In the genomic region with DNA sequence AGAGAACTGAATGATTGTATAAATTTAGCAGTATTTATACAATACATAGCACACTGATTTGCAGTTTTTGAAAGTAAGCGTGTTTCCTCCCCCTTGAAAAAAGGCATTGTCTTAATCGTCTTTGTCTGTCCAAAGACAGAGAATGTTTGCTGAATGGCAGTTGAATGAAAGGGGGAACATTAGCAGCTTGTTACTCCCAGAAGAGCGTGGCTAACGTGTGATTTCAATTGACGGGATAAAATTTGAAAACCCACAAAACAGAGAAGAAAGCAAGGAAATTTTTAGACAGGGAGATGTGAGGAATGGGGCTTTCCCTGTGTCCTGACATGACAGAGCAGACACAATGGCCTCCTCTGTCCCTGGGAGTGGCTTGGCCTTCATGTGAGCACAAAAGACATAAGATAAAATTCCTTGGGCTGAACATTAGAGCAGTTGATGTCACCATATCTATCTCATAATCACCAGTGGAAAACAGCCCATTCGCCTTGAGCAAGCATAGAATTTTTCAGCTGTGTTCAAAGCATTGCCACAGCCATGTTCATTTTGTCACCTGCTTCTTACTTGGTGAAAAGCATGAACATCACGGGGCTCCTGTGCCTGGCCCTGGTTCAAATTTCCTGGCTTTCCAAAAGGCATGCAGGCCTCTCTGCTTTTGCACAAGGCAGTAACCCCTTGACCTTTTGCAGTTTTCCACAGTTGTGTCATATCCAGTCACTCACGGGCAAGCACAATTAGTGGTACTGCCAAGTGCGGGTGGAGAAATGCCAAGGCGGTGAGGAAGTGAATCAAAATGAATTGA, we compare ENCODE assay signal across 1 cellular context.
TF ChIP-seq lines count a peak whose summit lies in the region.

No MANE protein-coding gene starts in this region.

TF ChIP-seq in HCT116, 20 proteins besides CTCF, POLR2A, EP300 and RAD21 (continued from another document):
- TF ChIP-seq, protein P1, sequence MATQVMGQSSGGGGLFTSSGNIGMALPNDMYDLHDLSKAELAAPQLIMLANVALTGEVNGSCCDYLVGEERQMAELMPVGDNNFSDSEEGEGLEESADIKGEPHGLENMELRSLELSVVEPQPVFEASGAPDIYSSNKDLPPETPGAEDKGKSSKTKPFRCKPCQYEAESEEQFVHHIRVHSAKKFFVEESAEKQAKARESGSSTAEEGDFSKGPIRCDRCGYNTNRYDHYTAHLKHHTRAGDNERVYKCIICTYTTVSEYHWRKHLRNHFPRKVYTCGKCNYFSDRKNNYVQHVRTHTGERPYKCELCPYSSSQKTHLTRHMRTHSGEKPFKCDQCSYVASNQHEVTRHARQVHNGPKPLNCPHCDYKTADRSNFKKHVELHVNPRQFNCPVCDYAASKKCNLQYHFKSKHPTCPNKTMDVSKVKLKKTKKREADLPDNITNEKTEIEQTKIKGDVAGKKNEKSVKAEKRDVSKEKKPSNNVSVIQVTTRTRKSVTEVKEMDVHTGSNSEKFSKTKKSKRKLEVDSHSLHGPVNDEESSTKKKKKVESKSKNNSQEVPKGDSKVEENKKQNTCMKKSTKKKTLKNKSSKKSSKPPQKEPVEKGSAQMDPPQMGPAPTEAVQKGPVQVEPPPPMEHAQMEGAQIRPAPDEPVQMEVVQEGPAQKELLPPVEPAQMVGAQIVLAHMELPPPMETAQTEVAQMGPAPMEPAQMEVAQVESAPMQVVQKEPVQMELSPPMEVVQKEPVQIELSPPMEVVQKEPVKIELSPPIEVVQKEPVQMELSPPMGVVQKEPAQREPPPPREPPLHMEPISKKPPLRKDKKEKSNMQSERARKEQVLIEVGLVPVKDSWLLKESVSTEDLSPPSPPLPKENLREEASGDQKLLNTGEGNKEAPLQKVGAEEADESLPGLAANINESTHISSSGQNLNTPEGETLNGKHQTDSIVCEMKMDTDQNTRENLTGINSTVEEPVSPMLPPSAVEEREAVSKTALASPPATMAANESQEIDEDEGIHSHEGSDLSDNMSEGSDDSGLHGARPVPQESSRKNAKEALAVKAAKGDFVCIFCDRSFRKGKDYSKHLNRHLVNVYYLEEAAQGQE (IDR thresholded peaks at IDR 0.05; ENCODE audit: low read depth), result no peak
- TF ChIP-seq, protein P2, sequence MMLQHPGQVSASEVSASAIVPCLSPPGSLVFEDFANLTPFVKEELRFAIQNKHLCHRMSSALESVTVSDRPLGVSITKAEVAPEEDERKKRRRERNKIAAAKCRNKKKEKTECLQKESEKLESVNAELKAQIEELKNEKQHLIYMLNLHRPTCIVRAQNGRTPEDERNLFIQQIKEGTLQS (IDR thresholded peaks at IDR 0.05), result no peak
- TF ChIP-seq JUND (IDR thresholded peaks at IDR 0.05) (peak; percentile 60), TCF7L2 (IDR thresholded peaks at IDR 0.05; ENCODE audit: borderline replicate concordance, extremely low read depth, insufficient read depth, insufficient read length) (no peak), SRF (IDR thresholded peaks at IDR 0.05; ENCODE audit: low read depth) (no peak), EZH2 (IDR thresholded peaks at IDR 0.05) (no peak), FOSL1 (IDR thresholded peaks at IDR 0.05; ENCODE audit: low read depth) (peak; percentile 55)
